In genomic region chr17:58514795-58515157, GRCh38 we compare ENCODE assay signal across 1 cellular context.
TF ChIP-seq lines count a peak whose summit lies in the region.

No MANE protein-coding gene starts in this region.

TF ChIP-seq in WTC11, 78 proteins besides CTCF, POLR2A, EP300 and RAD21 (continued from another document):
- no peak for TF ChIP-seq ATF6 (CRISPR knock-in tag; IDR thresholded peaks at IDR 0.05)
- no peak for TF ChIP-seq ARID4B (CRISPR knock-in tag; IDR thresholded peaks at IDR 0.05; ENCODE audit: borderline replicate concordance)
- no peak for TF ChIP-seq ATF1 (CRISPR knock-in tag; IDR thresholded peaks at IDR 0.05)
- TF ChIP-seq PREB (CRISPR knock-in tag; IDR thresholded peaks at IDR 0.05; ENCODE audit: borderline replicate concordance) = no peak
- no peak for TF ChIP-seq EMX1 (CRISPR knock-in tag; IDR thresholded peaks at IDR 0.05)
- no peak for TF ChIP-seq IRF1 (CRISPR knock-in tag; IDR thresholded peaks at IDR 0.05)
- no peak for TF ChIP-seq SP1 (CRISPR knock-in tag; conservative IDR thresholded peaks at IDR 0.05)
- no peak for TF ChIP-seq FOXP4 (CRISPR knock-in tag; IDR thresholded peaks at IDR 0.05)
- no peak for TF ChIP-seq SOX15 (CRISPR knock-in tag; IDR thresholded peaks at IDR 0.05)
